In the genomic region with DNA sequence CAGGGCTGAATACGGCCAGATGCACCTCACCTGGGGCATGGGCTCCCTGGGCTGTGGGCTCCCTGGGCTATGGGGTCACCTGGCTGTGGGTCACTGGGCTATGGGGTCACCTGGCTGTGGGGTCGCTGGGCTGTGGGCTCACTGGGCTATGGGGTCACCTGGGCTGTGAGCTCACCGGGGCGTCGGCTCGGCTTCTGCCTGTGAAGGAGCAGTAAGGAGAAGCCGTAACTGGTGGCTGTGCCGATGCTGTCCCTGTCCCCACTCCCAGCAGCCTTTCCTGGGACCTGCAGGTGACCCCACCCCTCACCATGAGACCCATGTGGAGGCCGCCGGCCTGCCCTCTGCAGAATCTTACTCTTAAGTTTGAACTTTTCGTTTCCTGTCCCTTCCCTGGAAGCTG, we compare ENCODE assay signal across 14 cellular contexts. TPM values are rescaled to one million over a fixed set of nuclear protein-coding genes. Genes with fewer than 3 reads are reported as not detected.
"Had no signal": no experiment of that assay in that cellular context is flagged by ENCODE, and none has a peak within 500 bp of the region (broad histone marks: within the 10 kb centered on the region; RNA-seq: fewer than 3 reads in every experiment).

No MANE protein-coding gene starts in this region.

- H3K27ac Mint-ChIP-seq: activated naive CD4-positive, alpha-beta T cell treated with anti-CD3 and anti-CD28 coated beads, Interleukin-2, amount 50 U/mL, for 24 hours; mesothelial cell of epicardium had no signal

- H3K9me3 Mint-ChIP-seq: activated naive CD4-positive, alpha-beta T cell treated with anti-CD3 and anti-CD28 coated beads, Interleukin-2, amount 50 U/mL, for 24 hours; mesothelial cell of epicardium; neural progenitor cell had no signal

- H3K27me3 Mint-ChIP-seq: activated naive CD4-positive, alpha-beta T cell treated with anti-CD3 and anti-CD28 coated beads, Interleukin-2, amount 50 U/mL, for 24 hours had no signal

- H3K4me1 ChIP-seq: pancreas, upper lobe of right lung had no signal

- FAIRE-seq: pancreas had no signal

- H3K4me3 Mint-ChIP-seq: activated naive CD4-positive, alpha-beta T cell treated with anti-CD3 and anti-CD28 coated beads, Interleukin-2, amount 50 U/mL, for 24 hours; mesothelial cell of epicardium had no signal

- H3K9ac ChIP-seq: neural progenitor cell had no signal

- H3K4me3 ChIP-seq: hepatocyte, neural progenitor cell, pancreas, upper lobe of right lung had no signal

- H2AFZ ChIP-seq: hepatocyte had no signal

- H3K79me2 ChIP-seq: hepatocyte had no signal

- H3K27ac ChIP-seq: brain microvascular endothelial cell, hepatocyte, neural progenitor cell, pancreas, upper lobe of right lung had no signal

- H3K4me1 Mint-ChIP-seq: activated naive CD4-positive, alpha-beta T cell treated with anti-CD3 and anti-CD28 coated beads, Interleukin-2, amount 50 U/mL, for 24 hours; mesothelial cell of epicardium had no signal

- DNase-seq: amniotic stem cell; brain microvascular endothelial cell; effector memory CD4-positive, alpha-beta T cell had no signal

- H3K9me3 ChIP-seq: pancreas, upper lobe of right lung had no signal

- H3K36me3 ChIP-seq: brain microvascular endothelial cell, neural progenitor cell, pancreas, upper lobe of right lung had no signal

- H3K27me3 ChIP-seq: hepatocyte, neural progenitor cell, pancreas, upper lobe of right lung had no signal

- H3K4me2 ChIP-seq: hepatocyte, neural progenitor cell had no signal

RNA-seq across cellular contexts. Expression of a gene that starts 1.9 kb away (rescaled TPM):
- total RNA-seq: epithelial cell of proximal tubule; kidney epithelial cell; mesothelial cell of epicardium; T-helper 1 cell treated with Interleukin-12 subunit alpha and Interleukin-12 subunit beta and Interleukin-4 antibody, amounts not matched to agents 30 ng/mL and 1 ng/mL, for 36 hours; temporal lobe; upper lobe of right lung had no signal
- polyA plus RNA-seq: hepatocyte, liver, pancreas had no signal

RNA-seq across cellular contexts. Expression of a gene that starts 15.3 kb away (rescaled TPM):
- total RNA-seq: epithelial cell of proximal tubule had no signal
